ENCODE assay signal across 15 cellular contexts in the genomic region with DNA sequence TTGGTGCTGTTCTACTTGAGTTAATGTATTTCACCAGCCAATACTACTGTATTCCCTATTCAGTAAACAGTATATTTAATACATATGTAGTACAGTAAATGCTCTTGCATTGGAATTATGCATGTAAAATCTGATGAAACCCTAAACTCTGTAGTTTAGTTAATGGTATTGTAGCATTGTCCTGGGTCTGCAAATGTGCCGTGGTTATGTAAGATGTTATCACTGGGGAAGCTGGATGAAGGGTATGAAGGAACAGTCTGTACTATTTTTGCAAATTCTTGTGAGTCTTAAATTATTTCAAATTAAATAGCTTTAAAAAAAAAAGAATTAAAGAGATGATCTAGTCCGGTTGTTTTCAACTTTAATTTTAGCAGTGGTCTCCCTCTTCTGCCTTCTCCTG.
A peak's percentile ranks its signal among the peaks of the same experiment; 100 is the strongest.
DNase-seq lines count a peak whose midpoint lies in the region; ATAC-seq and TF ChIP-seq lines count a peak whose summit lies in the region.
"Had no signal": no experiment of that assay in that cellular context is flagged by ENCODE, and none has a peak within 500 bp of the region (broad histone marks: within the 10 kb centered on the region; RNA-seq: fewer than 3 reads in every experiment).

No MANE protein-coding gene starts in this region.

- ATAC-seq in activated T-cell treated with anti-CD3 and anti-CD28 coated beads, Interleukin-2, amount 50 U/mL, for 72 hours (replicated peaks in 1 of 2): no peak
- ATAC-seq in T-helper 17 cell (no peak), HG02610 (IDR thresholded peaks at IDR 0.05; ENCODE audit: unreplicated experiment) (no peak)
- ATAC-seq: HepG2, PC-3 had no signal

- no peaks in the 10 kb centered on the region for H3K9me3 ChIP-seq in T-helper 17 cell (ENCODE audit: control insufficient read depth, low read length, poor library complexity, severe bottlenecking)

- peaks cover 3 to 4% of the 10 kb centered on the region in 2 donors for H3K36me3 Mint-ChIP-seq in activated T-cell treated with anti-CD3 and anti-CD28 coated beads, Interleukin-2, amount 50 U/mL, for 72 hours (ENCODE audit: insufficient read depth in 2 of 2)
- H3K36me3 Mint-ChIP-seq in HFFc6 (ENCODE audit: low read depth) (peaks cover 21% of the 10 kb centered on the region), T-helper 17 cell (ENCODE audit: low read depth) (peaks cover 2% of the 10 kb centered on the region)

- H3K4me1 ChIP-seq in rectal smooth muscle tissue (ENCODE audit: control insufficient read depth, insufficient read depth, low read length): peaks cover 4% of the 10 kb centered on the region

- TF ChIP-seq CTCF in HFFc6 (IDR thresholded peaks at IDR 0.05): no peak

- H3K4me3 Mint-ChIP-seq in activated T-cell treated with anti-CD3 and anti-CD28 coated beads, Interleukin-2, amount 50 U/mL, for 72 hours: peak overlapping the region; percentile 20 to 68
- H3K4me3 Mint-ChIP-seq in HFFc6: no peak overlapping the region
- no peak overlapping the region for H3K4me3 Mint-ChIP-seq in T-helper 17 cell

- peaks cover 66% of the 10 kb centered on the region for H3K4me1 Mint-ChIP-seq in activated T-cell treated with anti-CD3 and anti-CD28 coated beads, Interleukin-2, amount 50 U/mL, for 72 hours (ENCODE audit: low read depth)
- peaks cover 37% of the 10 kb centered on the region for H3K4me1 Mint-ChIP-seq in HFFc6 (ENCODE audit: low read depth)
- peaks cover 22% of the 10 kb centered on the region for H3K4me1 Mint-ChIP-seq in T-helper 17 cell

- H3K9ac ChIP-seq in rectal smooth muscle tissue (ENCODE audit: low read length): no peak overlapping the region

- DNase-seq in activated T-cell treated with anti-CD3 and anti-CD28 coated beads, Interleukin-2, amount 50 U/mL, for 72 hours: no peak
- DNase-seq in activated T-cell treated with anti-CD3 and anti-CD28 coated beads for 4 hours: no peak
- no peak for DNase-seq in HFFc6
- DNase-seq in T-helper 17 cell: no peak
- no peak for DNase-seq in UCSD-AML1 (lab: John Stamatoyannopoulos, UW; ENCODE audit: unreplicated experiment)
- DNase-seq: KG1, NCI-H1092, NCI-H146, NCI-H2081 treated with DMSO at 0.1 percent for 48 hours, NCI-H510A, NCI-H82, PC-3 had no signal

- no peaks in the 10 kb centered on the region for H3K9me3 Mint-ChIP-seq in activated T-cell treated with anti-CD3 and anti-CD28 coated beads, Interleukin-2, amount 50 U/mL, for 72 hours
- no peaks in the 10 kb centered on the region for H3K9me3 Mint-ChIP-seq in HFFc6

- peak overlapping the region; percentile 79 for H3K27ac Mint-ChIP-seq in activated T-cell treated with anti-CD3 and anti-CD28 coated beads, Interleukin-2, amount 50 U/mL, for 72 hours
- H3K27ac Mint-ChIP-seq in HFFc6: peak overlapping the region; percentile 22; the same call in 1 of the 2 replicates
- peak overlapping the region; percentile 37 for H3K27ac Mint-ChIP-seq in T-helper 17 cell

- peak overlapping the region; percentile 40 for H3K27ac ChIP-seq in rectal smooth muscle tissue (ENCODE audit: low read depth, low read length)

- no peaks in the 10 kb centered on the region for H3K27me3 Mint-ChIP-seq in activated T-cell treated with anti-CD3 and anti-CD28 coated beads, Interleukin-2, amount 50 U/mL, for 72 hours (ENCODE audit: low read depth)
- H3K27me3 Mint-ChIP-seq in HFFc6 (ENCODE audit: insufficient read depth) (peaks cover 3% of the 10 kb centered on the region), T-helper 17 cell (no peaks in the 10 kb centered on the region)

- no peaks in the 10 kb centered on the region for H3K27me3 ChIP-seq in rectal smooth muscle tissue (ENCODE audit: control insufficient read depth, insufficient read depth, low read length)

- no peak overlapping the region for H3K4me3 ChIP-seq in rectal smooth muscle tissue (ENCODE audit: low read length)

- no peaks in the 10 kb centered on the region for H3K36me3 ChIP-seq in rectal smooth muscle tissue (ENCODE audit: control insufficient read depth, insufficient read depth, low read length)

Comparison
In these comparisons a context has a peak if more than half of its experiments do, and no peak if none do; other contexts are left out.
1. H3K27ac Mint-ChIP-seq: peak in every context shown above with its lines; median percentile 79 in activated T-cell treated with anti-CD3 and anti-CD28 coated beads, Interleukin-2, amount 50 U/mL, for 72 hours; 37 in T-helper 17 cell; 22 in HFFc6.
2. H3K4me3 Mint-ChIP-seq: peak in activated T-cell treated with anti-CD3 and anti-CD28 coated beads, Interleukin-2, amount 50 U/mL, for 72 hours (2 of 2); none in HFFc6 (single experiment) and T-helper 17 cell (single experiment).